ENCODE assay signal across 18 cellular contexts in genomic region chrX:26871967-26872366, GRCh38.
DNase-seq lines count a peak whose midpoint lies in the region; ATAC-seq and TF ChIP-seq lines count a peak whose summit lies in the region.
"Had no signal": no experiment of that assay in that cellular context is flagged by ENCODE, and none has a peak within 500 bp of the region (broad histone marks: within the 10 kb centered on the region; RNA-seq: fewer than 3 reads in every experiment).

No MANE protein-coding gene starts in this region.

- H3K36me3 ChIP-seq in OCI-LY3 (replicated peaks; ENCODE audit: low read depth, low read length) (peaks cover 12% of the 10 kb centered on the region), prostate gland (no peaks in the 10 kb centered on the region)
- H3K36me3 ChIP-seq: HAP-1 had no signal

- H3K27ac ChIP-seq in OCI-LY3 (ENCODE audit: low read length) (peak overlapping the region; percentile 96), prostate gland (no peak overlapping the region)

- intact Hi-C loops in prostate gland (cut with DNase I) = no loop called here

- H3K79me2 ChIP-seq in OCI-LY3 (ENCODE audit: low read length) = no peaks in the 10 kb centered on the region

- no peak for TF ChIP-seq POLR2A in prostate gland (IDR thresholded peaks at IDR 0.05)

- no peaks in the 10 kb centered on the region for H4K20me1 ChIP-seq in OCI-LY3 (ENCODE audit: insufficient read depth, low read length)

- H3K27me3 ChIP-seq in OCI-LY3 (ENCODE audit: low read depth, low read length) (no peaks in the 10 kb centered on the region), prostate gland (replicated peaks; ENCODE audit: insufficient read depth) (no peaks in the 10 kb centered on the region)

- H3K4me3 ChIP-seq in OCI-LY3 (ENCODE audit: low read length) (peak overlapping the region; percentile 29; the same call in 1 of the 2 replicates), prostate gland (no peak overlapping the region)
- H3K4me3 ChIP-seq: HAP-1 had no signal

- H3K9me3 ChIP-seq in OCI-LY3 (ENCODE audit: insufficient read depth, low read length) (0 out of 2 replicates have a peak, but pooled peaks cover 8% of the 10 kb centered on the region), prostate gland (no peaks in the 10 kb centered on the region)
- H3K9me3 ChIP-seq: HAP-1 had no signal

- H2AFZ ChIP-seq in OCI-LY3 (ENCODE audit: low read depth, low read length) = no peak overlapping the region; the same call in 1 of the 2 replicates

- ATAC-seq in GM19463 (IDR thresholded peaks at IDR 0.05; ENCODE audit: unreplicated experiment) = peak; percentile 74
- ATAC-seq in HG02610 (IDR thresholded peaks at IDR 0.05; ENCODE audit: unreplicated experiment) = peak; percentile 76

- TF ChIP-seq CTCF in OCI-LY3 (IDR thresholded peaks at IDR 0.05; ENCODE audit: low read depth, low read length) = no peak
- no peak for TF ChIP-seq CTCF in prostate gland (IDR thresholded peaks at IDR 0.05)

- DNase-seq in NCI-H2171 (lab: John Stamatoyannopoulos, UW) = peak; percentile 10
- DNase-seq in ureter (ENCODE audit: low spot score) = no peak
- no peak for DNase-seq in prostate gland (ENCODE audit: low spot score)
- no peak for DNase-seq in NCI-H345 (lab: John Stamatoyannopoulos, UW)
- no peak for DNase-seq in nucleus accumbens (lab: John Stamatoyannopoulos, UW)
- DNase-seq: C1 segment of cervical spinal cord; Calu3; CD4-positive, alpha-beta memory T cell; COR-L47; DMS79; EL; GDM1; GOT3; HFFc6 had no signal

- WGBS in prostate gland = 86% methylated on average over 1 of the region's 1 CpG

- H3K4me1 ChIP-seq in OCI-LY3 (ENCODE audit: low read length) = peaks cover 20% of the 10 kb centered on the region
- no peaks in the 10 kb centered on the region for H3K4me1 ChIP-seq in prostate gland (replicated peaks)
- H3K4me1 ChIP-seq: HAP-1 had no signal

- peak overlapping the region; percentile 20; the same call in 1 of the 2 replicates for H3K9ac ChIP-seq in OCI-LY3 (ENCODE audit: low read length)

- H3K4me2 ChIP-seq in OCI-LY3 (ENCODE audit: low read length) = peak overlapping the region; percentile 26
